Comparison of ENCODE assay signal across 8 cellular contexts in genomic region chr12:45543887-45544286, GRCh38.
DNase-seq lines count a peak whose midpoint lies in the region; ATAC-seq, FAIRE-seq and TF ChIP-seq lines count a peak whose summit lies in the region.

No MANE protein-coding gene starts in this region.

- BruUV-seq in K562 (replicated peaks; lab: Mats Ljungman, UMichigan): no TSS peak

- H3K4me3 ChIP-seq in HAP-1 (no peak overlapping the region), Loucy (ENCODE audit: low read length, poor library complexity, severe bottlenecking) (no peak overlapping the region), K562 (no peak overlapping the region)

- TF ChIP-seq CTCF in Loucy (conservative IDR thresholded peaks at IDR 0.05; ENCODE audit: low read length) (peak; percentile 88), K562 (IDR thresholded peaks at IDR 0.05 in 2 of 3, conservative IDR thresholded peaks at IDR 0.05 in 1 of 3; ENCODE audit: insufficient read depth in 2 of 3, low read depth in 1 of 3, low read length in 3 of 3) (peak; percentile 71 to 78 (median 72))

- CTCF ChIA-PET in K562 (lab: Yijun Ruan, JAX; ENCODE audit: low intra/inter-chr PET ratio): interaction anchor here (0.6 kb wide), 1 partner anchor 55 kb away, joined by 3 read pairs; no protein-coding TSS in a partner anchor

- H3K4me2 ChIP-seq in Loucy (ENCODE audit: low read depth, low read length, poor library complexity, severe bottlenecking): no peak overlapping the region
- H3K4me2 ChIP-seq in K562 (ENCODE audit: insufficient read depth, low read length): no peak overlapping the region

- H3K9ac ChIP-seq in Loucy (ENCODE audit: low read depth, low read length, poor library complexity, severe bottlenecking) (no peak overlapping the region), K562 (ENCODE audit: insufficient read depth in 1 of 2, low read depth in 2 of 2, low read length in 2 of 2) (no peak overlapping the region)

- H3K9me2 ChIP-seq in Loucy (replicated peaks; ENCODE audit: low read depth, low read length): no peaks in the 10 kb centered on the region

- TF ChIP-seq RAD21 in K562 (CRISPR knock-in tag; conservative IDR thresholded peaks at IDR 0.05 in 1 of 2, IDR thresholded peaks at IDR 0.05 in 1 of 2): peak; percentile 64 to 81

- H3K27ac ChIP-seq in K562 (ENCODE audit: extremely low read depth, low read depth, low read length): no peak overlapping the region

- intact Hi-C loops in K562 (cut with micrococcal nuclease): loop anchor here (2.0 to 10.0 kb wide), 3 partner anchors 181 to 412 kb away; no protein-coding TSS in a partner anchor

- no peaks in the 10 kb centered on the region for H3K9me1 ChIP-seq in K562 (ENCODE audit: control insufficient read depth, insufficient read depth, low read length)

- in situ Hi-C loops in HAP-1 (cut with MboI; ENCODE audit: low sequenced_read_pairs): loop anchor here (10.0 kb wide), 1 partner anchor 181 kb away; the partner anchor contains the start of gene ARID2
- in situ Hi-C loops in SK-MEL-5 (cut with HindIII; ENCODE audit: low pct_unique_long_range_greater_than_20kb, low sequenced_read_pairs): no loop called here
- in situ Hi-C loops in K562 (cut with MboI): no loop called here

- TF ChIP-seq EP300 in K562 (IDR thresholded peaks at IDR 0.05; ENCODE audit: low read length): no peak

- 0% methylated on average over 2 of the region's 2 CpGs for WGBS in K562 (ENCODE audit: insufficient coverage, low coverage, missing lambda C conversion rate)

- peak; percentile 94 for ATAC-seq in K562

- H4K20me1 ChIP-seq in Loucy (ENCODE audit: insufficient read depth, low read length, poor library complexity, severe bottlenecking): no peaks in the 10 kb centered on the region
- H4K20me1 ChIP-seq in K562 (replicated peaks; ENCODE audit: control insufficient read depth, insufficient read depth, low read length): no peaks in the 10 kb centered on the region

- H3F3A ChIP-seq in Loucy (ENCODE audit: low read depth): no peaks in the 10 kb centered on the region

- no peaks in the 10 kb centered on the region for H3K79me2 ChIP-seq in Loucy (ENCODE audit: insufficient read depth, low read length)
- H3K79me2 ChIP-seq in K562 (ENCODE audit: control insufficient read depth, insufficient read depth, low read length): no peaks in the 10 kb centered on the region

- H2AFZ ChIP-seq in Loucy (ENCODE audit: low read length) (peak overlapping the region; percentile 59), K562 (ENCODE audit: low read depth, low read length) (no peak overlapping the region)

- no peak for TF ChIP-seq POLR2A in K562 (conservative IDR thresholded peaks at IDR 0.05)

- H3K9me3 ChIP-seq in HAP-1 (no peaks in the 10 kb centered on the region), Loucy (ENCODE audit: insufficient read depth, low read depth, low read length) (no peaks in the 10 kb centered on the region), K562 (replicated peaks; ENCODE audit: control insufficient read depth, insufficient read depth, low read depth, low read length) (no peaks in the 10 kb centered on the region)

- H3K4me1 ChIP-seq in HAP-1 (no peaks in the 10 kb centered on the region), Loucy (ENCODE audit: insufficient read depth, low read length, poor library complexity, severe bottlenecking) (peaks cover 22% of the 10 kb centered on the region), K562 (replicated peaks in 1 of 2; ENCODE audit: control insufficient read depth in 2 of 2, insufficient read depth in 2 of 2, low read length in 2 of 2) (no peaks in the 10 kb centered on the region)

- DNase-seq in activated effector memory CD4-positive, alpha-beta T cell treated with anti-CD3 and anti-CD28 coated beads, Interleukin-2, amount 50 U/mL, for 16 hours: peak; percentile 67
- DNase-seq in activated effector memory CD4-positive, alpha-beta T cell treated with Interleukin-2 at 50 U/mL for 16 hours: no peak
- DNase-seq in HAP-1 (ENCODE audit: low spot score in 2 of 2) (peak; percentile 55 to 65), SK-MEL-5 (ENCODE audit: low read depth, low spot score) (peak; percentile 89), K562 (ENCODE audit: extremely low read depth in 1 of 4, low spot score in 3 of 4) (peak; percentile 45 to 71 (median 58)), iPS DF 4.7 (ENCODE audit: extremely low read depth, low spot score) (peak; percentile 66)
- DNase-seq in stimulated activated CD4-positive, alpha-beta T cell treated with anti-CD3 and anti-CD28 coated beads, Interleukin-15, amount 100 ng/mL, for 24 hours: peak; percentile 43

- FAIRE-seq in K562 (lab: Jason Lieb, UNC): peak; percentile 87

- POLR2A ChIA-PET in K562 (lab: Yijun Ruan, JAX): interaction anchor here (0.7 kb wide), 1 partner anchor 10 kb away, joined by 3 read pairs; no protein-coding TSS in a partner anchor

- H3K36me3 ChIP-seq in HAP-1 (replicated peaks) (no peaks in the 10 kb centered on the region), Loucy (ENCODE audit: insufficient read depth, low read length) (no peaks in the 10 kb centered on the region), K562 (ENCODE audit: control insufficient read depth, insufficient read depth, low read length) (no peaks in the 10 kb centered on the region)

- H3K27me3 ChIP-seq in HAP-1 (ENCODE audit: low read depth) (no peaks in the 10 kb centered on the region), Loucy (ENCODE audit: insufficient read depth, low read length, poor library complexity, severe bottlenecking) (no peaks in the 10 kb centered on the region), K562 (ENCODE audit: control insufficient read depth in 2 of 2, insufficient read depth in 2 of 2, low read length in 2 of 2) (no peaks in the 10 kb centered on the region)

TF ChIP-seq in K562, 482 proteins besides CTCF, POLR2A, EP300 and RAD21 (continues in another document):
- TF ChIP-seq, protein P1, sequence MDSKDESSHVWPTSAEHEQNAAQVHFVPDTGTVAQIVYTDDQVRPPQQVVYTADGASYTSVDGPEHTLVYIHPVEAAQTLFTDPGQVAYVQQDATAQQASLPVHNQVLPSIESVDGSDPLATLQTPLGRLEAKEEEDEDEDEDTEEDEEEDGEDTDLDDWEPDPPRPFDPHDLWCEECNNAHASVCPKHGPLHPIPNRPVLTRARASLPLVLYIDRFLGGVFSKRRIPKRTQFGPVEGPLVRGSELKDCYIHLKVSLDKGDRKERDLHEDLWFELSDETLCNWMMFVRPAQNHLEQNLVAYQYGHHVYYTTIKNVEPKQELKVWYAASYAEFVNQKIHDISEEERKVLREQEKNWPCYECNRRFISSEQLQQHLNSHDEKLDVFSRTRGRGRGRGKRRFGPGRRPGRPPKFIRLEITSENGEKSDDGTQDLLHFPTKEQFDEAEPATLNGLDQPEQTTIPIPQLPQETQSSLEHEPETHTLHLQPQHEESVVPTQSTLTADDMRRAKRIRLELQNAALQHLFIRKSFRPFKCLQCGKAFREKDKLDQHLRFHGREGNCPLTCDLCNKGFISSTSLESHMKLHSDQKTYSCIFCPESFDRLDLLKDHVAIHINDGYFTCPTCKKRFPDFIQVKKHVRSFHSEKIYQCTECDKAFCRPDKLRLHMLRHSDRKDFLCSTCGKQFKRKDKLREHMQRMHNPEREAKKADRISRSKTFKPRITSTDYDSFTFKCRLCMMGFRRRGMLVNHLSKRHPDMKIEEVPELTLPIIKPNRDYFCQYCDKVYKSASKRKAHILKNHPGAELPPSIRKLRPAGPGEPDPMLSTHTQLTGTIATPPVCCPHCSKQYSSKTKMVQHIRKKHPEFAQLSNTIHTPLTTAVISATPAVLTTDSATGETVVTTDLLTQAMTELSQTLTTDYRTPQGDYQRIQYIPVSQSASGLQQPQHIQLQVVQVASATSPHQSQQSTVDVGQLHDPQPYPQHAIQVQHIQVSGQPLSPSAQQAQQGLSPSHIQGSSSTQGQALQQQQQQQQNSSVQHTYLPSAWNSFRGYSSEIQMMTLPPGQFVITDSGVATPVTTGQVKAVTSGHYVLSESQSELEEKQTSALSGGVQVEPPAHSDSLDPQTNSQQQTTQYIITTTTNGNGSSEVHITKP (IDR thresholded peaks at IDR 0.05; ENCODE audit: partially characterized antibody): peak; percentile 83
- TF ChIP-seq ATF6 (CRISPR knock-in tag; IDR thresholded peaks at IDR 0.05) (no peak), ZNF316 (IDR thresholded peaks at IDR 0.05) (no peak), ZKSCAN3 (CRISPR knock-in tag; IDR thresholded peaks at IDR 0.05) (no peak), NFE2 (IDR thresholded peaks at IDR 0.05; ENCODE audit: low read depth) (peak; percentile 34; the same call in 1 of the 2 replicates), CEBPG (CRISPR knock-in tag; IDR thresholded peaks at IDR 0.05) (peak; percentile 55), CEBPG (tag; conservative IDR thresholded peaks at IDR 0.05 in 1 of 2, IDR thresholded peaks at IDR 0.05 in 1 of 2) (peak; percentile 67 to 92; a peak in 3 of 4 replicates), SMC3 (conservative IDR thresholded peaks at IDR 0.05; ENCODE audit: insufficient read depth, low read depth, low read length) (0 out of 2 replicates have a peak, but pooled peaks have one; percentile 47), DACH1 (IDR thresholded peaks at IDR 0.05; ENCODE audit: partially characterized antibody) (peak; percentile 47), CEBPB (tag; IDR thresholded peaks at IDR 0.05) (peak; percentile 94)
